In genomic region chr11:118909619-118910308, GRCh38 we compare ENCODE assay signal across 8 cellular contexts. TPM values are rescaled to one million over a fixed set of nuclear protein-coding genes. Genes with fewer than 3 reads are reported as not detected.
A peak's percentile ranks its signal among the peaks of the same experiment; 100 is the strongest.
DNase-seq lines count a peak whose midpoint lies in the region; ATAC-seq and TF ChIP-seq lines count a peak whose summit lies in the region.

No MANE protein-coding gene starts in this region.

- H3K4me1 ChIP-seq in iPS-18a (ENCODE audit: control insufficient read depth, low read depth, low read length) (peaks cover 64% of the 10 kb centered on the region), spleen (peaks cover 57 to 92% (median 77%) of the 10 kb centered on the region in 6 donors)

- WGBS in spleen, 5 donors = 74 to 83% (median 77%) methylated on average over 19 to 21 of the region's 21 CpGs

- no peak for DNase-seq in HFF-Myc (ENCODE audit: extremely low read depth, low read depth)
- no peak for DNase-seq in astrocyte of the cerebellum (ENCODE audit: low read depth)
- DNase-seq in spleen = peak; percentile 72
- no peak for DNase-seq in iPS-NIHi11 (ENCODE audit: low spot score)
- no peak for DNase-seq in inferior parietal cortex (ENCODE audit: extremely low spot score)

- intact Hi-C loops in spleen (cut with DNase I; ENCODE audit: low total_unique reads) = loop anchor here (5.0 kb wide), 1 partner anchor 48 kb away; the partner anchor contains the start of gene UPK2

- H3K36me3 ChIP-seq in iPS-18a (ENCODE audit: control insufficient read depth, low read depth, low read length) = peaks cover 13% of the 10 kb centered on the region
- H3K36me3 ChIP-seq in spleen = peaks cover 0 to 40% (median 18%) of the 10 kb centered on the region in 6 donors

- in situ Hi-C loops in astrocyte of the cerebellum (cut with HindIII; ENCODE audit: low sequenced_read_pairs) = loop anchor here (10.0 kb wide), 2 partner anchors 115 to 205 kb away; partner anchors contain the start of gene DDX6

- TF ChIP-seq CTCF in HFF-Myc (IDR thresholded peaks at IDR 0.05; ENCODE audit: low read depth, low read length, missing control alignments) = no peak
- no peak for TF ChIP-seq CTCF in astrocyte of the cerebellum (IDR thresholded peaks at IDR 0.05; ENCODE audit: low read depth, low read length, missing control alignments)
- no peak for TF ChIP-seq CTCF in spleen (IDR thresholded peaks at IDR 0.05 in 8 of 11, conservative IDR thresholded peaks at IDR 0.05 in 3 of 11)

- H3K9ac ChIP-seq in iPS-18a (ENCODE audit: low read length) = peak overlapping the region; percentile 66

- H3K4me3 ChIP-seq in HFF-Myc (replicated peaks; ENCODE audit: low read depth, low read length) (peak overlapping the region; percentile 45), astrocyte of the cerebellum (ENCODE audit: low read depth, low read length) (peak overlapping the region; percentile 34), iPS-18a (ENCODE audit: low read length) (peak overlapping the region; percentile 63), spleen (peak overlapping the region in 4 of 8 donors; percentile 16 to 55 (median 26))

- H3K9me3 ChIP-seq in iPS-18a (ENCODE audit: control insufficient read depth, low read depth, low read length) (no peaks in the 10 kb centered on the region), spleen (no peaks in the 10 kb centered on the region)

- TF ChIP-seq POLR2A in spleen (IDR thresholded peaks at IDR 0.05) = no peak

- no peaks in the 10 kb centered on the region for H3K27me3 ChIP-seq in iPS-18a (ENCODE audit: control insufficient read depth, insufficient read depth, low read length)
- H3K27me3 ChIP-seq in spleen (replicated peaks in 1 of 7) = peaks cover 0 to 8% (median 0%) of the 10 kb centered on the region in 7 donors

- ATAC-seq in GM18498 (IDR thresholded peaks at IDR 0.05; ENCODE audit: unreplicated experiment) = no peak
- ATAC-seq in GM19467 (IDR thresholded peaks at IDR 0.05; ENCODE audit: unreplicated experiment) = no peak

- H3K27ac ChIP-seq in iPS-18a (ENCODE audit: low read length) (peak overlapping the region; percentile 35), spleen (peak overlapping the region; percentile 51 to 98 (median 90))

RNA-seq across cellular contexts. Expression of gene BCL9L, which starts 16.0 kb away (rescaled TPM):
- 10 to 100 TPM; 19.8 to 58.0 (median 39.0) TPM for total RNA-seq in spleen
- 10 to 100 TPM in 1 of 3 donors, 1 to 10 TPM in 2; 2.5 to 14.2 (median 2.6) TPM for polyA plus RNA-seq in spleen

RNA-seq across cellular contexts. Expression of gene CXCR5, which starts 26.1 kb away (rescaled TPM):
- 10 to 100 TPM; 25.0 to 66.6 (median 33.2) TPM for total RNA-seq in spleen
- 10 to 100 TPM; 35.4 to 50.7 (median 39.6) TPM for polyA plus RNA-seq in spleen

RNA-seq across cellular contexts. Expression of gene UPK2, which starts 46.3 kb away (rescaled TPM):
- total RNA-seq in spleen = not detected
- under 1 TPM in 2 of 3 donors, not detected in 1; 0.09 to 0.13 TPM for polyA plus RNA-seq in spleen
